31 cellular contexts compared by ENCODE assay signal in genomic region chr3:135145581-135145980, GRCh38.
"Had no signal": no experiment of that assay in that cellular context is flagged by ENCODE, and none has a peak within 500 bp of the region (broad histone marks: within the 10 kb centered on the region; RNA-seq: fewer than 3 reads in every experiment).

No MANE protein-coding gene starts in this region.

- H3K4me2 ChIP-seq: neural progenitor cell had no signal

- H3K36me3 ChIP-seq: gastroesophageal sphincter, neural progenitor cell, right atrium auricular region, thoracic aorta, WERI-Rb-1 had no signal

- H3K27ac ChIP-seq: gastroesophageal sphincter, neural progenitor cell, parathyroid adenoma, psoas muscle, thoracic aorta, WERI-Rb-1 had no signal

- H2AFZ ChIP-seq: neural progenitor cell, parathyroid adenoma had no signal

- H3K27me3 ChIP-seq: gastroesophageal sphincter, neural progenitor cell, right atrium auricular region had no signal

- H3K9ac ChIP-seq: neural progenitor cell, parathyroid adenoma had no signal

- H3K4me3 ChIP-seq: gastroesophageal sphincter, lung, neural progenitor cell, psoas muscle, right atrium auricular region, thoracic aorta had no signal

- FAIRE-seq: keratinocyte, urothelium cell line had no signal

- H3K9me3 ChIP-seq: gastroesophageal sphincter, psoas muscle, right atrium auricular region, thoracic aorta had no signal

- H3K79me2 ChIP-seq: parathyroid adenoma had no signal

- ATAC-seq: esophagus mucosa; gastroesophageal sphincter; natural killer cell; psoas muscle; stimulated activated naive CD8-positive, alpha-beta T cell treated with anti-CD3 and anti-CD28 coated beads, Interleukin-15, Interleukin-2, amounts not matched to agents 100 U/mL and 50 U/mL, for 24 hours; T-helper 17 cell had no signal

- DNase-seq: activated CD4-positive, alpha-beta memory T cell treated with anti-CD3 and anti-CD28 coated beads for 36 hours; activated CD4-positive, alpha-beta T cell treated with anti-CD3 and anti-CD28 coated beads, Interleukin-2, amount 10 ng/mL, durations not matched to agents 24 days and 14 days; activated CD4-positive, CD25-positive, alpha-beta regulatory T cell treated with anti-CD3 and anti-CD28 coated beads, Interleukin-2, amount 50 U/mL, for 72 hours; activated CD8-positive, alpha-beta memory T cell treated with anti-CD3 and anti-CD28 coated beads, Interleukin-2, amount 50 U/mL, for 4 hours; activated effector memory CD4-positive, alpha-beta T cell treated with anti-CD3 and anti-CD28 coated beads, Interleukin-2, amount 50 U/mL, for 16 hours; activated naive CD4-positive, alpha-beta T cell treated with anti-CD3 and anti-CD28 coated beads, Interleukin-2, amount 10 ng/mL, durations not matched to agents 7 days and 5 days; activated T-cell treated with anti-CD3 and anti-CD28 coated beads, Interleukin-2, amount 50 U/mL, for 1 hour; amniotic stem cell; central memory CD4-positive, alpha-beta T cell; endodermal cell; head of caudate nucleus; hippocampal formation; mesendoderm; natural killer cell; occipital lobe; psoas muscle; stimulated activated CD4-positive, alpha-beta T cell treated with anti-CD3 and anti-CD28 coated beads, Interleukin-4, amount 100 ng/mL, for 1 hour; stimulated activated naive CD8-positive, alpha-beta T cell treated with anti-CD3 and anti-CD28 coated beads, Interleukin-15, Interleukin-2, amounts not matched to agents 100 U/mL and 50 U/mL, for 24 hours; T-helper 17 cell; T1000; trophoblast cell; WERI-Rb-1 had no signal

- H3K4me1 ChIP-seq: gastroesophageal sphincter, right atrium auricular region had no signal
